1 cellular context compared by ENCODE assay signal in genomic region chr5:54304031-54304430, GRCh38.
TF ChIP-seq lines count a peak whose summit lies in the region.

No MANE protein-coding gene starts in this region.

TF ChIP-seq in HepG2, 621 proteins besides CTCF, POLR2A, EP300 and RAD21:
- no peak for TF ChIP-seq NFAT5 (CRISPR knock-in tag; IDR thresholded peaks at IDR 0.05)
- no peak for TF ChIP-seq POGK (CRISPR knock-in tag; conservative IDR thresholded peaks at IDR 0.05)
- no peak for TF ChIP-seq LRRFIP1 (CRISPR knock-in tag; conservative IDR thresholded peaks at IDR 0.05)
- no peak for TF ChIP-seq SNAPC5 (CRISPR knock-in tag; IDR thresholded peaks at IDR 0.05; ENCODE audit: borderline replicate concordance)
- TF ChIP-seq SOX6 (IDR thresholded peaks at IDR 0.05), result no peak
- TF ChIP-seq SOX6 (CRISPR knock-in tag; IDR thresholded peaks at IDR 0.05), result no peak
- no peak for TF ChIP-seq MLLT10 (CRISPR knock-in tag; IDR thresholded peaks at IDR 0.05)
- TF ChIP-seq MYNN (CRISPR knock-in tag; IDR thresholded peaks at IDR 0.05; ENCODE audit: low read depth), result no peak
